ENCODE assay signal across 11 cellular contexts in genomic region chr12:19390208-19390607, GRCh38.
"Had no signal": no experiment of that assay in that cellular context is flagged by ENCODE, and none has a peak within 500 bp of the region (broad histone marks: within the 10 kb centered on the region; RNA-seq: fewer than 3 reads in every experiment).

No MANE protein-coding gene starts in this region.

- H3K27me3 ChIP-seq: vagina had no signal

- H3K4me3 ChIP-seq: mucosa of descending colon, vagina had no signal

- ATAC-seq: activated CD4-positive, CD25-positive, alpha-beta regulatory T cell treated with anti-CD3 and anti-CD28 coated beads, Interleukin-2, amount 50 U/mL, for 24 hours; activated CD8-positive, alpha-beta memory T cell treated with anti-CD3 and anti-CD28 coated beads, Interleukin-2, amount 10 ng/mL, durations not matched to agents 7 days and 5 days; activated naive CD4-positive, alpha-beta T cell treated with anti-CD3 and anti-CD28 coated beads, Interleukin-2, amount 50 U/mL, for 72 hours; activated T-cell treated with anti-CD3 and anti-CD28 coated beads, Interleukin-2, amount 50 U/mL, for 4 hours; mucosa of descending colon; natural killer cell treated with Interleukin-12 subunit alpha and Interleukin-12 subunit beta and Interleukin-15 and Interleukin-18, amount 100 ng/mL, for 72 hours had no signal

- FAIRE-seq: endometrium had no signal

- H3K36me3 ChIP-seq: vagina had no signal

- DNase-seq: activated CD4-positive, alpha-beta T cell treated with anti-CD3 and anti-CD28 coated beads, Interleukin-2, amount 50 U/mL, for 48 hours; activated CD8-positive, alpha-beta memory T cell treated with anti-CD3 and anti-CD28 coated beads, Interleukin-2, amount 10 ng/mL, durations not matched to agents 7 days and 5 days; activated effector memory CD4-positive, alpha-beta T cell treated with anti-CD3 and anti-CD28 coated beads, Interleukin-2, amount 50 U/mL, for 16 hours; activated T-cell treated with anti-CD3 and anti-CD28 coated beads, Interleukin-2, amount 50 U/mL, for 4 hours; amygdala; mucosa of descending colon had no signal
